In the genomic region with DNA sequence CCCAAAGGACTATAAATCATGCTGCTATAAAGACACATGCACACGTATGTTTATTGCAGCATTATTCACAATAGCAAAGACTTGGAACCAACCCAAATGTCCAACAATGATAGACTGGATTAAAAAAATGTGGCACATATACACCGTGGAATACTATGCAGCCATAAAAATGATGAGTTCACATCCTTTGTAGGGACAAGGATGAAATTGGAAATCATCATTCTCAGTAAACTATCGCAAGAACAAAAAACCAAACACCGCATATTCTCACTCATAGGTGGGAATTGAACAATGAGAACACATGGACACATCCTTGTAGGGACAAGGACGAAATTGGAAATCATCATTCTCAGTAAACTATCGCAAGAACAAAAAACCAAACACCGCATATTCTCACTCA, we compare ENCODE assay signal across 1 cellular context. TPM values are rescaled to one million over a fixed set of nuclear protein-coding genes. Genes with fewer than 3 reads are reported as not detected.
"Had no signal": no experiment of that assay in that cellular context is flagged by ENCODE, and none has a peak within 500 bp of the region (broad histone marks: within the 10 kb centered on the region; RNA-seq: fewer than 3 reads in every experiment).

No MANE protein-coding gene starts in this region.

RNA-seq across cellular contexts. Expression of gene NEK2, which starts 49.6 kb away (rescaled TPM):
- total RNA-seq: mesenteric fat pad had no signal
